In genomic region chr11:14374922-14375630, GRCh38 we compare ENCODE assay signal across 9 cellular contexts. TPM values are rescaled to one million over a fixed set of nuclear protein-coding genes. Genes with fewer than 3 reads are reported as not detected.
A peak's percentile ranks its signal among the peaks of the same experiment; 100 is the strongest.
DNase-seq lines count a peak whose midpoint lies in the region; ATAC-seq and TF ChIP-seq lines count a peak whose summit lies in the region.
"Had no signal": no experiment of that assay in that cellular context is flagged by ENCODE, and none has a peak within 500 bp of the region (broad histone marks: within the 10 kb centered on the region; RNA-seq: fewer than 3 reads in every experiment).

No MANE protein-coding gene starts in this region.

- H3K27ac ChIP-seq in psoas muscle: peak overlapping the region; percentile 88

- WGBS in psoas muscle, 3 donors: 46 to 66% (median 50%) methylated on average over 2 of the region's 2 CpGs

- H2AFZ ChIP-seq in Loucy (ENCODE audit: low read length): no peak overlapping the region

- H4K20me1 ChIP-seq in Loucy (ENCODE audit: insufficient read depth, low read length, poor library complexity, severe bottlenecking): no peaks in the 10 kb centered on the region

- H3K9me3 ChIP-seq in Loucy (ENCODE audit: insufficient read depth, low read depth, low read length) (no peaks in the 10 kb centered on the region), psoas muscle (no peaks in the 10 kb centered on the region)

- no peak overlapping the region for H3K27ac Mint-ChIP-seq in chondrocyte (ENCODE audit: unreplicated experiment)
- H3K27ac Mint-ChIP-seq: naive thymus-derived CD8-positive, alpha-beta T cell had no signal

- intact Hi-C loops in psoas muscle (cut with DNase I): no loop called here

- no peak overlapping the region for H3K4me2 ChIP-seq in Loucy (ENCODE audit: low read depth, low read length, poor library complexity, severe bottlenecking)

- ATAC-seq in psoas muscle: no peak
- ATAC-seq: naive thymus-derived CD8-positive, alpha-beta T cell had no signal

- H3K4me1 ChIP-seq in Loucy (ENCODE audit: insufficient read depth, low read length, poor library complexity, severe bottlenecking) (no peaks in the 10 kb centered on the region), psoas muscle (peaks cover 35% of the 10 kb centered on the region)

- H3K36me3 Mint-ChIP-seq in chondrocyte (ENCODE audit: low read depth): no peaks in the 10 kb centered on the region

- no peaks in the 10 kb centered on the region for H3K9me2 ChIP-seq in Loucy (replicated peaks; ENCODE audit: low read depth, low read length)

- no peaks in the 10 kb centered on the region for H3F3A ChIP-seq in Loucy (ENCODE audit: low read depth)

- no peak overlapping the region for H3K9ac ChIP-seq in Loucy (ENCODE audit: low read depth, low read length, poor library complexity, severe bottlenecking)

- no peaks in the 10 kb centered on the region for H3K27me3 Mint-ChIP-seq in chondrocyte (ENCODE audit: low read depth)

- H3K9me3 Mint-ChIP-seq in chondrocyte (ENCODE audit: low read depth): no peaks in the 10 kb centered on the region

- no peak overlapping the region for H3K4me3 Mint-ChIP-seq in chondrocyte (ENCODE audit: unreplicated experiment)
- H3K4me3 Mint-ChIP-seq: naive thymus-derived CD8-positive, alpha-beta T cell had no signal

- H3K79me2 ChIP-seq in Loucy (ENCODE audit: insufficient read depth, low read length): no peaks in the 10 kb centered on the region

- H3K36me3 ChIP-seq in Loucy (ENCODE audit: insufficient read depth, low read length) (no peaks in the 10 kb centered on the region), psoas muscle (ENCODE audit: insufficient read depth in 1 of 2, low read depth in 1 of 2) (no peaks in the 10 kb centered on the region)

- DNase-seq in chondrocyte (ENCODE audit: low spot score) (no peak), psoas muscle (no peak), NCI-H1436 treated with DMSO at 0.1 percent for 48 hours (lab: John Stamatoyannopoulos, UW) (no peak), NCI-H2081 (lab: John Stamatoyannopoulos, UW) (no peak), NCI-H524 treated with DMSO at 0.1 percent for 48 hours (lab: John Stamatoyannopoulos, UW) (no peak)
- DNase-seq: naive thymus-derived CD8-positive, alpha-beta T cell; NCI-H510A had no signal

- no peak overlapping the region for H3K4me3 ChIP-seq in Loucy (ENCODE audit: low read length, poor library complexity, severe bottlenecking)
- H3K4me3 ChIP-seq in psoas muscle: no peak overlapping the region

- TF ChIP-seq CTCF in GM12874 (IDR thresholded peaks at IDR 0.05; ENCODE audit: insufficient read depth, low read depth, low read length) (peak; percentile 34; the same call in 1 of the 2 replicates), Loucy (conservative IDR thresholded peaks at IDR 0.05; ENCODE audit: low read length) (peak; percentile 55), chondrocyte (IDR thresholded peaks at IDR 0.05) (peak; percentile 37), psoas muscle (IDR thresholded peaks at IDR 0.05) (peak; percentile 12)

- peaks cover 15% of the 10 kb centered on the region for H3K4me1 Mint-ChIP-seq in chondrocyte (ENCODE audit: low read depth)

- H3K27me3 ChIP-seq in Loucy (ENCODE audit: insufficient read depth, low read length, poor library complexity, severe bottlenecking) (peaks cover 8% of the 10 kb centered on the region), psoas muscle (ENCODE audit: insufficient read depth in 3 of 3, low read length in 2 of 3) (no peaks in the 10 kb centered on the region)

RNA-seq across cellular contexts. Expression of gene RRAS2, which starts 16.1 kb away (rescaled TPM):
- total RNA-seq in chondrocyte (55.8 to 76.9 TPM (median 74.1 TPM) in 3 replicates), psoas muscle (10 to 100 TPM; 44.3 to 89.8 (median 63.9) TPM)
- 10 to 100 TPM; 45.0 to 54.0 (median 46.1) TPM for polyA plus RNA-seq in psoas muscle
